Comparison of ENCODE assay signal across 19 cellular contexts in the genomic region with DNA sequence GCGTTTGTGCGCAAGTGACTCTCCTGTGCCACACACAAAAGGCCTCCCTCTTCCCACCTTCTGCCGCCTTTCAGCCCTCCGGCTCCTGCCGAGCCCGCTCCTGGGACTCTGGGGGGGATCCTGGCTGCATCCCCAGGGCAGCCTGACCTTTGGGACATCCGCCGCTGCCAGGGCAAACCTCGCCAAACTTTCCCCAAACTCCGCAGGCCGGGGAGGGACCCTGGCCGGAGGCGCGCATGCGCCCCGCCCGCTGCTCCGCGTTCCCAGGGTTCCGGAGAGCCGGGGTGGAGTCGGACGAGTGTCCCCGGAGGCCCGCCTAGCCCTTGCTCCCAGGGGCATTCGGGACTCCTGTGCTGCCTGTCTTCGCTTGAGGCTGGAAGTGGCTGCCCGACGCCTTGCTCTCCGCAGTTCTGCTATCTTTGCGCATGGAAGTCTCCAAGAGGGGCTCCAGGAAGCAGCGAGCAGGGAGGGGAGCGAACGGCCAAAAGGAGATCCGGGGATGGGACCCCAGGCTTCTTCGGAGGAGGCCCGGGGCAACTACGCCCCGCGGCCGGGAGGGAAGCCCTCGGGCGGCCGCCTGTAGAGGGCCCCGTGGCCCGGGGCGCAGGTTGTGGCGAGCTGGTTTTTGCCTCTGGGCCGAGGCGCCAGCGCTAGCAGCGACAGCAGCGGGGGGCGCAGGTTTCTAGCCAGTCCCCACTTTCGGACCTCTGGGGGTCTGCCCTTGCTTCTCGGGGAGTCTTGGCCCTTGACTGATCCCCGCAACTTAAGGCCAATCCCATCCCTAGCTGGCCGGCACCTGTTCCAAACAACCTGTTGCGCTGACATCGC. TPM values are rescaled to one million over a fixed set of nuclear protein-coding genes. Genes with fewer than 3 reads are reported as not detected.
A peak's percentile ranks its signal among the peaks of the same experiment; 100 is the strongest.
DNase-seq lines count a peak whose midpoint lies in the region; ATAC-seq, FAIRE-seq and TF ChIP-seq lines count a peak whose summit lies in the region.
"Had no signal": no experiment of that assay in that cellular context is flagged by ENCODE, and none has a peak within 500 bp of the region (broad histone marks: within the 10 kb centered on the region; RNA-seq: fewer than 3 reads in every experiment).

No MANE protein-coding gene starts in this region.

- in situ Hi-C loops in K562 (cut with MboI), result no loop called here

- H3K4me3 ChIP-seq in A673 (ENCODE audit: low read depth, low read length, poor library complexity, severe bottlenecking) (peak overlapping the region; percentile 9), HUES6 (ENCODE audit: low read depth, low read length) (peak overlapping the region; percentile 77), K562 (no peak overlapping the region)
- H3K4me3 ChIP-seq: hepatocyte, lower lobe of right lung, tibial artery had no signal

- ATAC-seq in K562 (no peak; the same call in 2 of the 3 replicates), GM18858 (IDR thresholded peaks at IDR 0.05; ENCODE audit: unreplicated experiment) (no peak), HG03097 (IDR thresholded peaks at IDR 0.05; ENCODE audit: low FRiP score, unreplicated experiment) (no peak)
- ATAC-seq: lower lobe of right lung, sciatic nerve had no signal

- no peak overlapping the region for H3K4me3 Mint-ChIP-seq in activated T-cell treated with anti-CD3 and anti-CD28 coated beads, Interleukin-2, amount 50 U/mL, for 24 hours
- H3K4me3 Mint-ChIP-seq: neural crest cell had no signal

- H3K27me3 ChIP-seq in A673 (replicated peaks; ENCODE audit: insufficient read depth, low read depth, low read length, poor library complexity) (peaks cover 100% of the 10 kb centered on the region), HUES6 (ENCODE audit: control insufficient read depth, insufficient read depth, low read length) (peaks cover 100% of the 10 kb centered on the region), K562 (ENCODE audit: control insufficient read depth in 2 of 2, insufficient read depth in 2 of 2, low read length in 2 of 2) (peaks cover 16 to 55% of the 10 kb centered on the region in 2 experiments; a peak in 3 of 5 replicates)

- WGBS in K562 (ENCODE audit: insufficient coverage, low coverage, missing lambda C conversion rate), result 12% methylated on average over 44 of the region's 60 CpGs

- BruUV-seq in A673 (replicated peaks; lab: Mats Ljungman, UMichigan) (no TSS peak), K562 (replicated peaks; lab: Mats Ljungman, UMichigan) (no TSS peak)

- H3K27ac Mint-ChIP-seq in activated T-cell treated with anti-CD3 and anti-CD28 coated beads, Interleukin-2, amount 50 U/mL, for 24 hours, result no peak overlapping the region

- H2AFZ ChIP-seq in K562 (ENCODE audit: low read depth, low read length), result no peak overlapping the region
- H2AFZ ChIP-seq: hepatocyte had no signal

- intact Hi-C loops in A673 (cut with micrococcal nuclease; ENCODE audit: unreplicated experiment), result no loop called here
- intact Hi-C loops in K562 (cut with micrococcal nuclease), result no loop called here

- no peaks in the 10 kb centered on the region for H3K79me2 ChIP-seq in K562 (ENCODE audit: control insufficient read depth, insufficient read depth, low read length)
- H3K79me2 ChIP-seq: hepatocyte had no signal

- peak; percentile 40 for DNase-seq in A673 (ENCODE audit: low spot score)
- no peak for DNase-seq in K562 (ENCODE audit: extremely low read depth in 1 of 4, low spot score in 3 of 4)
- DNase-seq in islet precursor cell, result peak; percentile 69
- DNase-seq in activated T-cell treated with anti-CD3 and anti-CD28 coated beads, Interleukin-2, amount 50 U/mL, for 24 hours, result no peak
- DNase-seq in NCI-H226, result no peak
- DNase-seq: lower lobe of right lung, OCI-M1, tibial artery had no signal

- no peaks in the 10 kb centered on the region for H4K20me1 ChIP-seq in K562 (replicated peaks; ENCODE audit: control insufficient read depth, insufficient read depth, low read length)

- no peak for TF ChIP-seq RAD21 in K562 (CRISPR knock-in tag; conservative IDR thresholded peaks at IDR 0.05 in 1 of 2, IDR thresholded peaks at IDR 0.05 in 1 of 2)

- TF ChIP-seq CTCF in A673 (conservative IDR thresholded peaks at IDR 0.05; ENCODE audit: low read depth, low read length), result no peak
- TF ChIP-seq CTCF in K562 (IDR thresholded peaks at IDR 0.05 in 2 of 3, conservative IDR thresholded peaks at IDR 0.05 in 1 of 3; ENCODE audit: insufficient read depth in 2 of 3, low read depth in 1 of 3, low read length in 3 of 3), result no peak

- no peak overlapping the region for H3K4me2 ChIP-seq in K562 (ENCODE audit: insufficient read depth, low read length)
- H3K4me2 ChIP-seq: hepatocyte had no signal

- H3K9me3 ChIP-seq in A673 (ENCODE audit: low read depth, low read length, poor library complexity, severe bottlenecking) (no peaks in the 10 kb centered on the region), HUES6 (ENCODE audit: control insufficient read depth, insufficient read depth, low read depth, low read length) (no peaks in the 10 kb centered on the region), K562 (replicated peaks; ENCODE audit: control insufficient read depth, insufficient read depth, low read depth, low read length) (no peaks in the 10 kb centered on the region)
- H3K9me3 ChIP-seq: lower lobe of right lung, tibial artery had no signal

- H3K4me1 Mint-ChIP-seq in activated T-cell treated with anti-CD3 and anti-CD28 coated beads, Interleukin-2, amount 50 U/mL, for 24 hours (ENCODE audit: low read depth), result peaks cover 9% of the 10 kb centered on the region

- H3K4me1 ChIP-seq in A673 (ENCODE audit: insufficient read depth, low read length, poor library complexity, severe bottlenecking), result peaks cover 6% of the 10 kb centered on the region
- peaks cover 21% of the 10 kb centered on the region; the same call in 1 of the 2 replicates for H3K4me1 ChIP-seq in HUES6 (ENCODE audit: control insufficient read depth, insufficient read depth, low read length)
- H3K4me1 ChIP-seq in K562 (replicated peaks in 1 of 2; ENCODE audit: control insufficient read depth in 2 of 2, insufficient read depth in 2 of 2, low read length in 2 of 2), result peaks cover 0 to 16% of the 10 kb centered on the region in 2 experiments; a peak in 1 of 5 replicates
- H3K4me1 ChIP-seq: lower lobe of right lung had no signal

- H3K27me3 Mint-ChIP-seq in activated T-cell treated with anti-CD3 and anti-CD28 coated beads, Interleukin-2, amount 50 U/mL, for 24 hours, result peaks cover 95% of the 10 kb centered on the region

- H3K36me3 ChIP-seq in A673 (ENCODE audit: insufficient read depth, low read length, poor library complexity, severe bottlenecking) (no peaks in the 10 kb centered on the region), HUES6 (ENCODE audit: control insufficient read depth, insufficient read depth, low read length) (no peaks in the 10 kb centered on the region), K562 (ENCODE audit: control insufficient read depth, insufficient read depth, low read length) (no peaks in the 10 kb centered on the region)
- H3K36me3 ChIP-seq: lower lobe of right lung, tibial artery had no signal

- no peak for TF ChIP-seq EP300 in K562 (IDR thresholded peaks at IDR 0.05; ENCODE audit: low read length)

- H3K9ac ChIP-seq in HUES6 (ENCODE audit: low read length) (no peak overlapping the region), K562 (ENCODE audit: insufficient read depth in 1 of 2, low read depth in 2 of 2, low read length in 2 of 2) (no peak overlapping the region)

- no peaks in the 10 kb centered on the region for H3K9me1 ChIP-seq in K562 (ENCODE audit: control insufficient read depth, insufficient read depth, low read length)

- POLR2A ChIA-PET in A673 (lab: Charles Lee; ENCODE audit: low non-redundant PET), result no interaction called here
- POLR2A ChIA-PET in K562 (lab: Yijun Ruan, JAX), result no interaction called here

- FAIRE-seq in K562 (lab: Jason Lieb, UNC), result no peak
- FAIRE-seq: astrocyte, GM19239, HTR-8/SVneo had no signal

- H3K27ac ChIP-seq in A673 (ENCODE audit: low read depth, low read length, poor library complexity, severe bottlenecking), result no peak overlapping the region
- no peak overlapping the region for H3K27ac ChIP-seq in HUES6 (ENCODE audit: low read depth, low read length)
- no peak overlapping the region for H3K27ac ChIP-seq in K562 (ENCODE audit: extremely low read depth, low read depth, low read length)
- H3K27ac ChIP-seq: hepatocyte, lower lobe of right lung, tibial artery had no signal

- CTCF ChIA-PET in A673 (lab: Charles Lee), result no interaction called here
- CTCF ChIA-PET in K562 (lab: Yijun Ruan, JAX; ENCODE audit: low intra/inter-chr PET ratio), result no interaction called here

- no peaks in the 10 kb centered on the region for H3K36me3 Mint-ChIP-seq in activated T-cell treated with anti-CD3 and anti-CD28 coated beads, Interleukin-2, amount 50 U/mL, for 24 hours (ENCODE audit: low read depth)

- no peak for TF ChIP-seq POLR2A in K562 (conservative IDR thresholded peaks at IDR 0.05)

- H3K9me3 Mint-ChIP-seq in activated T-cell treated with anti-CD3 and anti-CD28 coated beads, Interleukin-2, amount 50 U/mL, for 24 hours, result no peaks in the 10 kb centered on the region
- H3K9me3 Mint-ChIP-seq: neural crest cell had no signal

TF ChIP-seq in K562, 482 proteins besides CTCF, POLR2A, EP300 and RAD21 (continues in another document):
- TF ChIP-seq RNF2 (IDR thresholded peaks at IDR 0.05), result no peak
- TF ChIP-seq HDAC6 (IDR thresholded peaks at IDR 0.05; ENCODE audit: low read depth, low read length), result 0 out of 2 replicates have a peak, but pooled peaks have one; percentile 60

RNA-seq across cellular contexts. Expression of a gene that starts 7.0 kb away (rescaled TPM):
- not detected in 2 replicates for total RNA-seq in A673 (2021)
- total RNA-seq in K562 (2011; cell fraction: chromatin; rRNA removed; ENCODE audit: low replicate concordance), result not detected in 2 replicates
- total RNA-seq in K562 (2011; cell fraction: nucleolus; rRNA removed), result not detected in 2 replicates
- not detected in 2 replicates for total RNA-seq in K562 (2011; cell fraction: nucleoplasm; rRNA removed)
- total RNA-seq in K562 (2014; rRNA removed), result not detected in 2 replicates
- total RNA-seq in K562 (2014; rRNA removed; fragmentation: Illumina TruSeq; extraction: Trizol), result not detected in 2 replicates
- not detected in 2 replicates for total RNA-seq in K562 (2015; rRNA removed; fragmentation: Illumina TruSeq; extraction: Trizol)
- total RNA-seq in K562 (2021), result not detected in 2 replicates
- not detected in 2 replicates for polyA plus RNA-seq in K562 (2011; rRNA removed)
- polyA plus RNA-seq in K562 (2011; cell fraction: cytosol; rRNA removed), result not detected in 2 replicates
- polyA plus RNA-seq in K562 (2011; cell fraction: nucleus; rRNA removed), result not detected in 2 replicates
- not detected in 2 replicates for polyA plus RNA-seq in K562 (2012)
- not detected in 2 replicates for polyA plus RNA-seq in K562 (2014; fragmentation: Illumina TruSeq; extraction: Trizol)
- not detected for polyA plus RNA-seq in K562 (2014; fragmentation: Nextera tagmentation; extraction: Ambion mirVana)
- polyA plus RNA-seq in K562 (2014; rRNA removed), result not detected in 2 replicates
- polyA minus RNA-seq in K562 (2011; rRNA and poly(A)+ RNA removed), result not detected in 2 replicates
- polyA minus RNA-seq in K562 (2011; cell fraction: cytosol; rRNA and poly(A)+ RNA removed), result not detected in 2 replicates
- not detected in 2 replicates for polyA minus RNA-seq in K562 (2011; cell fraction: nucleus; rRNA and poly(A)+ RNA removed)
- total RNA-seq: activated CD8-positive, alpha-beta memory T cell treated with anti-CD3 and anti-CD28 coated beads for 36 hours; astrocyte; fibroblast of lung; hepatocyte; lower lobe of right lung; sciatic nerve had no signal
- polyA plus RNA-seq: fibroblast of lung, hepatocyte had no signal

Comparison
In these comparisons a context has a peak if more than half of its experiments do, and no peak if none do; other contexts are left out.
1. DNase-seq: peak in A673 (single experiment) and islet precursor cell (single experiment); none in K562 (0 of 4), activated T-cell treated with anti-CD3 and anti-CD28 coated beads, Interleukin-2, amount 50 U/mL, for 24 hours (single experiment) and NCI-H226 (single experiment).